1 cellular context compared by ENCODE assay signal in the genomic region with DNA sequence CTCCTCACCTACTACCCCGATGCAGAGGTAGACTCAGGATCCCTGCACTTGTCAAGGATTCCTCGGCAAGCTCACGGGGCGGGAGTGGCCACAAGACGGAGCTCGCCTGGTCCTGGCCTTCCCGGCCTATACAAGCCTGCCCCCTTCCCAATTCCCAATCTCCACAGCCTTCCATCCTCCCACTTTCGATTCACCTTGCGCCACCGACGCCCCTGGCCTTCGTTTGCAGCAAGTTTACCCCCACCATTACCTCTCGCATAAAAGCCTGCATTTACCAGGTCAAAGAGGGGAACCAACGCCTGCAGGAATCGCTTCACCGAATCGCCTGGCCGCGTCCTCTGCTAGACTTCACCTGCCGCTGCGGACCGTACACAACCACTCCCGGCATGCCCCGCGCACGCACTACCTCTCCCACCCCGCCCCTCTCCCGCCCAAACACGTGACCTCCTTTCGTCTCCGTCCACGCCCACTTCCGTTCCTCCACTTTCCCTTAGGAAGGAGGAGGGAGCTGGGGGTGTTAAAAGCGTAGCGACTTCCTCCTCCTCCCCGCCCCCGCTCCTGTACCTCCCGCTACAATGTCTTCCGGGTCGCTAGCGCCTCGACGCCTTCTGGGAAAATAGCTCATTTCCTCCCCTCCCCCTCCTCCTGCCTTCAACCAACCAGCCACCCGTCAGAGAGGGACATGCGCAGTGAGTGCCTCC.
TF ChIP-seq lines count a peak whose summit lies in the region.

Gene ORC4 (minus strand): TSS at position 380 of the 701 bp plus-strand sequence. CDS start 44,779 bp downstream, outside the sequence.

TF ChIP-seq in HepG2, 621 proteins besides CTCF, POLR2A, EP300 and RAD21 (continued from another document and continues in another):
- TF ChIP-seq, protein P1, sequence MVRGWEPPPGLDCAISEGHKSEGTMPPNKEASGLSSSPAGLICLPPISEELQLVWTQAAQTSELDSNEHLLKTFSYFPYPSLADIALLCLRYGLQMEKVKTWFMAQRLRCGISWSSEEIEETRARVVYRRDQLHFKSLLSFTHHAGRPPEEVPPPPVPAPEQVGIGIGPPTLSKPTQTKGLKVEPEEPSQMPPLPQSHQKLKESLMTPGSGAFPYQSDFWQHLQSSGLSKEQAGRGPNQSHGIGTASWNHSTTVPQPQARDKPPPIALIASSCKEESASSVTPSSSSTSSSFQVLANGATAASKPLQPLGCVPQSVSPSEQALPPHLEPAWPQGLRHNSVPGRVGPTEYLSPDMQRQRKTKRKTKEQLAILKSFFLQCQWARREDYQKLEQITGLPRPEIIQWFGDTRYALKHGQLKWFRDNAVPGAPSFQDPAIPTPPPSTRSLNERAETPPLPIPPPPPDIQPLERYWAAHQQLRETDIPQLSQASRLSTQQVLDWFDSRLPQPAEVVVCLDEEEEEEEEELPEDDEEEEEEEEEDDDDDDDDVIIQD (CRISPR knock-in tag; IDR thresholded peaks at IDR 0.05; ENCODE audit: low read depth): peak; percentile 82
- peak; percentile 81 for TF ChIP-seq ATF1 (CRISPR knock-in tag; IDR thresholded peaks at IDR 0.05)
- TF ChIP-seq ZNF3 (CRISPR knock-in tag; IDR thresholded peaks at IDR 0.05): peak; percentile 20; the same call in 1 of the 2 replicates
- TF ChIP-seq SSRP1 (CRISPR knock-in tag; IDR thresholded peaks at IDR 0.05): no peak; the same call in 1 of the 2 replicates
- TF ChIP-seq ZNF670 (CRISPR knock-in tag; IDR thresholded peaks at IDR 0.05; ENCODE audit: borderline replicate concordance): peak; percentile 89; the same call in 1 of the 2 replicates
- TF ChIP-seq MEF2D (CRISPR knock-in tag; IDR thresholded peaks at IDR 0.05): peak; percentile 90; the same call in 1 of the 2 replicates
- TF ChIP-seq NFYB (CRISPR knock-in tag; IDR thresholded peaks at IDR 0.05): peak; percentile 36
- TF ChIP-seq GABPB1 (CRISPR knock-in tag; IDR thresholded peaks at IDR 0.05): peak; percentile 95
- peak; percentile 95 for TF ChIP-seq SALL1 (CRISPR knock-in tag; IDR thresholded peaks at IDR 0.05)
- TF ChIP-seq ZMYM2 (CRISPR knock-in tag; IDR thresholded peaks at IDR 0.05): peak; percentile 80; the same call in 1 of the 2 replicates
- peak; percentile 94 for TF ChIP-seq ARNTL (CRISPR knock-in tag; IDR thresholded peaks at IDR 0.05)
- peak; percentile 32; the same call in 1 of the 2 replicates for TF ChIP-seq MTF2 (CRISPR knock-in tag; IDR thresholded peaks at IDR 0.05; ENCODE audit: borderline replicate concordance)
- peak; percentile 28; the same call in 1 of the 2 replicates for TF ChIP-seq KDM3A (CRISPR knock-in tag; IDR thresholded peaks at IDR 0.05; ENCODE audit: low read depth)
- TF ChIP-seq ZNF292 (CRISPR knock-in tag; IDR thresholded peaks at IDR 0.05; ENCODE audit: borderline replicate concordance, low read depth): peak; percentile 92; the same call in 1 of the 2 replicates
- TF ChIP-seq ZKSCAN1 (IDR thresholded peaks at IDR 0.05; ENCODE audit: low read length): peak; percentile 8; the same call in 1 of the 2 replicates
- TF ChIP-seq, protein P2, sequence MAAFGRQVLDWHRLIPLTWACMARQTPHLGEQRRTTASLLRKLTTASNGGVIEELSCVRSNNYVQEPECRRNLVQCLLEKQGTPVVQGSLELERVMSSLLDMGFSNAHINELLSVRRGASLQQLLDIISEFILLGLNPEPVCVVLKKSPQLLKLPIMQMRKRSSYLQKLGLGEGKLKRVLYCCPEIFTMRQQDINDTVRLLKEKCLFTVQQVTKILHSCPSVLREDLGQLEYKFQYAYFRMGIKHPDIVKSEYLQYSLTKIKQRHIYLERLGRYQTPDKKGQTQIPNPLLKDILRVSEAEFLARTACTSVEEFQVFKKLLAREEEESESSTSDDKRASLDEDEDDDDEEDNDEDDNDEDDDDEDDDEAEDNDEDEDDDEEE (CRISPR knock-in tag; IDR thresholded peaks at IDR 0.05): peak; percentile 90
- TF ChIP-seq ZNF616 (CRISPR knock-in tag; IDR thresholded peaks at IDR 0.05; ENCODE audit: low read depth): peak; percentile 94
- TF ChIP-seq ZBTB7A (CRISPR knock-in tag; IDR thresholded peaks at IDR 0.05): 0 out of 2 replicates have a peak, but pooled peaks have one; percentile 29
- peak; percentile 94; the same call in 1 of the 2 replicates for TF ChIP-seq HES4 (CRISPR knock-in tag; IDR thresholded peaks at IDR 0.05; ENCODE audit: borderline replicate concordance)
- TF ChIP-seq FOXO1 (CRISPR knock-in tag; IDR thresholded peaks at IDR 0.05): peak; percentile 79
- peak; percentile 85 for TF ChIP-seq MTA1 (CRISPR knock-in tag; IDR thresholded peaks at IDR 0.05; ENCODE audit: borderline replicate concordance)
- no peak for TF ChIP-seq ZNF660 (CRISPR knock-in tag; IDR thresholded peaks at IDR 0.05; ENCODE audit: borderline replicate concordance, low read depth)
- TF ChIP-seq ZIK1 (CRISPR knock-in tag; IDR thresholded peaks at IDR 0.05; ENCODE audit: borderline replicate concordance, low read depth): peak; percentile 87; the same call in 1 of the 2 replicates
- peak; percentile 93 for TF ChIP-seq BHLHE40 (IDR thresholded peaks at IDR 0.05; ENCODE audit: low read length)
- TF ChIP-seq, protein P3, sequence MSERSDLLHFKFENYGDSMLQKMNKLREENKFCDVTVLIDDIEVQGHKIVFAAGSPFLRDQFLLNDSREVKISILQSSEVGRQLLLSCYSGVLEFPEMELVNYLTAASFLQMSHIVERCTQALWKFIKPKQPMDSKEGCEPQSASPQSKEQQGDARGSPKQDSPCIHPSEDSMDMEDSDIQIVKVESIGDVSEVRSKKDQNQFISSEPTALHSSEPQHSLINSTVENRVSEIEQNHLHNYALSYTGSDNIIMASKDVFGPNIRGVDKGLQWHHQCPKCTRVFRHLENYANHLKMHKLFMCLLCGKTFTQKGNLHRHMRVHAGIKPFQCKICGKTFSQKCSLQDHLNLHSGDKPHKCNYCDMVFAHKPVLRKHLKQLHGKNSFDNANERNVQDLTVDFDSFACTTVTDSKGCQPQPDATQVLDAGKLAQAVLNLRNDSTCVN (CRISPR knock-in tag; IDR thresholded peaks at IDR 0.05; ENCODE audit: borderline replicate concordance): peak; percentile 87
- peak; percentile 52; the same call in 1 of the 2 replicates for TF ChIP-seq ZNF547 (CRISPR knock-in tag; IDR thresholded peaks at IDR 0.05)
- TF ChIP-seq HNRNPL (IDR thresholded peaks at IDR 0.05; ENCODE audit: low read depth, low read length): 0 out of 2 replicates have a peak, but pooled peaks have one; percentile 50
- TF ChIP-seq, protein P4, sequence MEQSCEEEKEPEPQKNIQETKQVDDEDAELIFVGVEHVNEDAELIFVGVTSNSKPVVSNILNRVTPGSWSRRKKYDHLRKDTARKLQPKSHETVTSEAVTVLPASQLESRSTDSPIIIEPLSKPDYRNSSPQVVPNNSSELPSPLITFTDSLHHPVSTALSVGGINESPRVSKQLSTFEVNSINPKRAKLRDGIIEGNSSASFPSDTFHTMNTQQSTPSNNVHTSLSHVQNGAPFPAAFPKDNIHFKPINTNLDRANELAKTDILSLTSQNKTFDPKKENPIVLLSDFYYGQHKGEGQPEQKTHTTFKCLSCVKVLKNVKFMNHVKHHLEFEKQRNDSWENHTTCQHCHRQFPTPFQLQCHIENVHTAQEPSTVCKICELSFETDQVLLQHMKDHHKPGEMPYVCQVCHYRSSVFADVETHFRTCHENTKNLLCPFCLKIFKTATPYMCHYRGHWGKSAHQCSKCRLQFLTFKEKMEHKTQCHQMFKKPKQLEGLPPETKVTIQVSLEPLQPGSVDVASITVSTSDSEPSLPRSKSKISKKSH (CRISPR knock-in tag; IDR thresholded peaks at IDR 0.05; ENCODE audit: borderline replicate concordance): peak; percentile 99
- 0 out of 2 replicates have a peak, but pooled peaks have one; percentile 21 for TF ChIP-seq PBX2 (CRISPR knock-in tag; IDR thresholded peaks at IDR 0.05)
- TF ChIP-seq CENPBD1 (CRISPR knock-in tag; IDR thresholded peaks at IDR 0.05; ENCODE audit: borderline replicate concordance, low read depth): no peak; the same call in 1 of the 2 replicates
- TF ChIP-seq, protein P5, sequence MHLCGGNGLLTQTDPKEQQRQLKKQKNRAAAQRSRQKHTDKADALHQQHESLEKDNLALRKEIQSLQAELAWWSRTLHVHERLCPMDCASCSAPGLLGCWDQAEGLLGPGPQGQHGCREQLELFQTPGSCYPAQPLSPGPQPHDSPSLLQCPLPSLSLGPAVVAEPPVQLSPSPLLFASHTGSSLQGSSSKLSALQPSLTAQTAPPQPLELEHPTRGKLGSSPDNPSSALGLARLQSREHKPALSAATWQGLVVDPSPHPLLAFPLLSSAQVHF (CRISPR knock-in tag; IDR thresholded peaks at IDR 0.05): no peak
- TF ChIP-seq KLF12 (CRISPR knock-in tag; IDR thresholded peaks at IDR 0.05; ENCODE audit: borderline replicate concordance): peak; percentile 81; the same call in 1 of the 2 replicates
- TF ChIP-seq, protein P6, sequence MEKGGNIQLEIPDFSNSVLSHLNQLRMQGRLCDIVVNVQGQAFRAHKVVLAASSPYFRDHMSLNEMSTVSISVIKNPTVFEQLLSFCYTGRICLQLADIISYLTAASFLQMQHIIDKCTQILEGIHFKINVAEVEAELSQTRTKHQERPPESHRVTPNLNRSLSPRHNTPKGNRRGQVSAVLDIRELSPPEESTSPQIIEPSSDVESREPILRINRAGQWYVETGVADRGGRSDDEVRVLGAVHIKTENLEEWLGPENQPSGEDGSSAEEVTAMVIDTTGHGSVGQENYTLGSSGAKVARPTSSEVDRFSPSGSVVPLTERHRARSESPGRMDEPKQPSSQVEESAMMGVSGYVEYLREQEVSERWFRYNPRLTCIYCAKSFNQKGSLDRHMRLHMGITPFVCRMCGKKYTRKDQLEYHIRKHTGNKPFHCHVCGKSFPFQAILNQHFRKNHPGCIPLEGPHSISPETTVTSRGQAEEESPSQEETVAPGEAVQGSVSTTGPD (CRISPR knock-in tag; IDR thresholded peaks at IDR 0.05): no peak
- TF ChIP-seq ZNF343 (CRISPR knock-in tag; IDR thresholded peaks at IDR 0.05): peak; percentile 93
- TF ChIP-seq BCL3 (CRISPR knock-in tag; IDR thresholded peaks at IDR 0.05): peak; percentile 69; the same call in 1 of the 2 replicates
- peak; percentile 99 for TF ChIP-seq NR2C2 (CRISPR knock-in tag; IDR thresholded peaks at IDR 0.05; ENCODE audit: borderline replicate concordance)
- TF ChIP-seq AGO1 (IDR thresholded peaks at IDR 0.05; ENCODE audit: low read depth, low read length, poor library complexity, severe bottlenecking): no peak
- no peak; the same call in none of the 2 replicates for TF ChIP-seq ZMYM3 (CRISPR knock-in tag; IDR thresholded peaks at IDR 0.05)
- TF ChIP-seq, protein P7, sequence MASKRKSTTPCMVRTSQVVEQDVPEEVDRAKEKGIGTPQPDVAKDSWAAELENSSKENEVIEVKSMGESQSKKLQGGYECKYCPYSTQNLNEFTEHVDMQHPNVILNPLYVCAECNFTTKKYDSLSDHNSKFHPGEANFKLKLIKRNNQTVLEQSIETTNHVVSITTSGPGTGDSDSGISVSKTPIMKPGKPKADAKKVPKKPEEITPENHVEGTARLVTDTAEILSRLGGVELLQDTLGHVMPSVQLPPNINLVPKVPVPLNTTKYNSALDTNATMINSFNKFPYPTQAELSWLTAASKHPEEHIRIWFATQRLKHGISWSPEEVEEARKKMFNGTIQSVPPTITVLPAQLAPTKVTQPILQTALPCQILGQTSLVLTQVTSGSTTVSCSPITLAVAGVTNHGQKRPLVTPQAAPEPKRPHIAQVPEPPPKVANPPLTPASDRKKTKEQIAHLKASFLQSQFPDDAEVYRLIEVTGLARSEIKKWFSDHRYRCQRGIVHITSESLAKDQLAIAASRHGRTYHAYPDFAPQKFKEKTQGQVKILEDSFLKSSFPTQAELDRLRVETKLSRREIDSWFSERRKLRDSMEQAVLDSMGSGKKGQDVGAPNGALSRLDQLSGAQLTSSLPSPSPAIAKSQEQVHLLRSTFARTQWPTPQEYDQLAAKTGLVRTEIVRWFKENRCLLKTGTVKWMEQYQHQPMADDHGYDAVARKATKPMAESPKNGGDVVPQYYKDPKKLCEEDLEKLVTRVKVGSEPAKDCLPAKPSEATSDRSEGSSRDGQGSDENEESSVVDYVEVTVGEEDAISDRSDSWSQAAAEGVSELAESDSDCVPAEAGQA (IDR thresholded peaks at IDR 0.05; ENCODE audit: low read depth): peak; percentile 80; the same call in 1 of the 2 replicates
- TF ChIP-seq, protein P7 (CRISPR knock-in tag; IDR thresholded peaks at IDR 0.05; ENCODE audit: borderline replicate concordance): no peak
- no peak; the same call in none of the 2 replicates for TF ChIP-seq JUN (CRISPR knock-in tag; IDR thresholded peaks at IDR 0.05)
- TF ChIP-seq MIER3 (CRISPR knock-in tag; IDR thresholded peaks at IDR 0.05; ENCODE audit: borderline replicate concordance): peak; percentile 85
